ENCODE assay signal across 9 cellular contexts in the genomic region with DNA sequence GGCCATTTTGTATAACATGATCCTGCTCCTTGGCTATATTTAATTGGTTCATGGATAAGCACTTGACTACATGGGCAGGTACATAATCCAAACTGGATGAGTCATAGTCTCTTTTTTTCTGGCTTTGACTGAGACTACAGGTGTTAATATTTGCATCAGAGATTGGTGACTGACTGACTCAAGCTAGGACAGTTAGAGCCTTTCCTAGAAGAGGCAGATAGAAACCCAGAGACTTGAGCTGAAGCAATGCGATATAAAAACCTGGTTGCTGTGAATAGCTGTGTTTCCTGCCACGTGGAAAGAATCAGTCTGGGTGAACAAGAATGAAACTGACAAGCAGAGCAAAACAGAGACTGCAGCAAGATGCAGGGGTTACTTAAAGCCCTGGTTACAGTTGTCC.
DNase-seq lines count a peak whose midpoint lies in the region; ATAC-seq, FAIRE-seq and TF ChIP-seq lines count a peak whose summit lies in the region.
"Had no signal": no experiment of that assay in that cellular context is flagged by ENCODE, and none has a peak within 500 bp of the region (broad histone marks: within the 10 kb centered on the region; RNA-seq: fewer than 3 reads in every experiment).

No MANE protein-coding gene starts in this region.

- H3K9me3 Mint-ChIP-seq in stimulated activated naive B cell treated with anti-CD40 and anti-IgM and Interleukin-4, amounts not matched to agents 10 μg/mL and 1 μg/mL and 100 μg/mL, for 72 hours = peaks cover 1 to 6% of the 10 kb centered on the region in 2 donors

- no peak for TF ChIP-seq CTCF in SK-N-SH (IDR thresholded peaks at IDR 0.05)
- TF ChIP-seq CTCF in kidney (IDR thresholded peaks at IDR 0.05; ENCODE audit: borderline replicate concordance, extremely low read depth, insufficient read depth) = no peak
- TF ChIP-seq CTCF in ovary (IDR thresholded peaks at IDR 0.05) = no peak

- TF ChIP-seq EP300 in SK-N-SH (IDR thresholded peaks at IDR 0.05; ENCODE audit: borderline replicate concordance in 1 of 2, low read depth in 1 of 2, low read length in 1 of 2) (no peak), ovary (IDR thresholded peaks at IDR 0.05) (no peak)

- peak; percentile 91 for ATAC-seq in HG02840 (IDR thresholded peaks at IDR 0.05; ENCODE audit: low FRiP score, unreplicated experiment)
- ATAC-seq in stimulated activated naive B cell treated with anti-CD40 and anti-IgM and Interleukin-4, amounts not matched to agents 10 μg/mL and 1 μg/mL and 100 μg/mL, for 72 hours (replicated peaks) = peak; percentile 65 to 90

- H3K27me3 ChIP-seq in SK-N-SH (ENCODE audit: insufficient read depth) = no peaks in the 10 kb centered on the region
- H3K27me3 ChIP-seq in ovary = no peaks in the 10 kb centered on the region

- no peaks in the 10 kb centered on the region; a peak in 1 of 4 replicates for H3K4me1 ChIP-seq in SK-N-SH (ENCODE audit: control insufficient read depth in 1 of 2, insufficient read depth in 2 of 2, low read depth in 1 of 2, low read length in 1 of 2)
- no peaks in the 10 kb centered on the region for H3K4me1 ChIP-seq in kidney (ENCODE audit: control insufficient read depth in 1 of 2, insufficient read depth in 1 of 2, low read depth in 1 of 2, low read length in 2 of 2)
- no peaks in the 10 kb centered on the region for H3K4me1 ChIP-seq in ovary (ENCODE audit: insufficient read depth)

- no peak for TF ChIP-seq RAD21 in SK-N-SH (IDR thresholded peaks at IDR 0.05; ENCODE audit: low read length)

- CTCF ChIA-PET in SK-N-SH (lab: Yijun Ruan, JAX) = interaction anchor here (1.0 kb wide), 1 partner anchor 416 kb away, joined by 3 read pairs; no protein-coding TSS in a partner anchor

- H3K4me3 ChIP-seq in SK-N-SH (ENCODE audit: low read depth in 2 of 2, low read length in 1 of 2) (no peak overlapping the region), kidney (ENCODE audit: low read length in 2 of 2) (no peak overlapping the region), ovary (no peak overlapping the region)

- H2AFZ ChIP-seq in SK-N-SH (ENCODE audit: low read depth) = no peak overlapping the region

- POLR2A ChIA-PET in SK-N-SH (lab: Yijun Ruan, JAX) = no interaction called here

- no peaks in the 10 kb centered on the region for H3K9me2 ChIP-seq in SK-N-SH

- H4K20me1 ChIP-seq in SK-N-SH (ENCODE audit: insufficient read depth) = no peaks in the 10 kb centered on the region

- 50% methylated on average over 2 of the region's 2 CpGs for WGBS in SK-N-SH (ENCODE audit: low lambda C conversion rate)
- 54 to 56% (median 55%) methylated on average over 2 of the region's 2 CpGs for WGBS in ovary, 3 donors

- H3F3A ChIP-seq in SK-N-SH (replicated peaks; ENCODE audit: insufficient read depth) = no peaks in the 10 kb centered on the region

- no peaks in the 10 kb centered on the region for H3K4me1 Mint-ChIP-seq in stimulated activated naive B cell treated with anti-CD40 and anti-IgM and Interleukin-4, amounts not matched to agents 10 μg/mL and 1 μg/mL and 100 μg/mL, for 72 hours

- H3K79me2 ChIP-seq in SK-N-SH (ENCODE audit: insufficient read depth) = no peaks in the 10 kb centered on the region

- H3K27ac ChIP-seq in SK-N-SH (ENCODE audit: low read depth in 2 of 2, low read length in 1 of 2) (peak overlapping the region in 1 of 2 experiments; percentile 85; a peak in 1 of 4 replicates), kidney (ENCODE audit: low read depth in 2 of 2, low read length in 2 of 2) (no peak overlapping the region), ovary (no peak overlapping the region)

- H3K36me3 ChIP-seq in SK-N-SH (replicated peaks in 1 of 2; ENCODE audit: control insufficient read depth in 1 of 2, insufficient read depth in 2 of 2, low read length in 1 of 2) (peaks cover 0 to 2% of the 10 kb centered on the region in 2 experiments), kidney (ENCODE audit: control insufficient read depth in 1 of 2, insufficient read depth in 2 of 2, low read length in 2 of 2) (no peaks in the 10 kb centered on the region), ovary (no peaks in the 10 kb centered on the region)

- H3K9ac ChIP-seq in SK-N-SH = no peak overlapping the region
- H3K9ac ChIP-seq in kidney (ENCODE audit: low read length in 2 of 2) = no peak overlapping the region

- H3K27ac Mint-ChIP-seq in stimulated activated naive B cell treated with anti-CD40 and anti-IgM and Interleukin-4, amounts not matched to agents 10 μg/mL and 1 μg/mL and 100 μg/mL, for 72 hours = no peak overlapping the region

- TF ChIP-seq POLR2A in ovary (IDR thresholded peaks at IDR 0.05) = no peak

- H3K27me3 Mint-ChIP-seq in stimulated activated naive B cell treated with anti-CD40 and anti-IgM and Interleukin-4, amounts not matched to agents 10 μg/mL and 1 μg/mL and 100 μg/mL, for 72 hours = no peaks in the 10 kb centered on the region

- intact Hi-C loops in kidney (cut with DNase I) (no loop called here), ovary (cut with DNase I) (no loop called here)

- H3K4me2 ChIP-seq in SK-N-SH = no peak overlapping the region

- no peak overlapping the region for H3K4me3 Mint-ChIP-seq in stimulated activated naive B cell treated with anti-CD40 and anti-IgM and Interleukin-4, amounts not matched to agents 10 μg/mL and 1 μg/mL and 100 μg/mL, for 72 hours

- H3K36me3 Mint-ChIP-seq in stimulated activated naive B cell treated with anti-CD40 and anti-IgM and Interleukin-4, amounts not matched to agents 10 μg/mL and 1 μg/mL and 100 μg/mL, for 72 hours = peaks cover 0 to 1% of the 10 kb centered on the region in 2 donors

- DNase-seq in stimulated activated CD4-positive, alpha-beta T cell treated with anti-CD3 and anti-CD28 coated beads, Interleukin-12 subunit alpha, Interleukin-12 subunit beta, amount 100 ng/mL, for 48 hours (ENCODE audit: low read depth in 2 of 3, low spot score in 1 of 3) = peak in 2 of 3 donors; percentile 20 to 43
- no peak for DNase-seq in stimulated activated CD4-positive, alpha-beta T cell treated with anti-CD3 and anti-CD28 coated beads, Interleukin-4, amount 100 ng/mL, for 4 hours
- no peak for DNase-seq in SK-N-SH
- DNase-seq in stimulated activated naive B cell treated with anti-CD40 and anti-IgM and Interleukin-4, amounts not matched to agents 10 μg/mL and 1 μg/mL and 100 μg/mL, for 72 hours = no peak
- DNase-seq in kidney = no peak
- no peak for DNase-seq in NCI-H774 (lab: John Stamatoyannopoulos, UW)
- no peak for DNase-seq in ovary
- DNase-seq: activated gamma-delta T cell treated with Interleukin-2 at 50 U/mL for 16 hours had no signal

- H3K9me3 ChIP-seq in SK-N-SH (no peaks in the 10 kb centered on the region; the same call in 1 of the 2 replicates), kidney (ENCODE audit: control insufficient read depth in 1 of 2, low read length in 2 of 2) (peaks cover 0 to under 1% of the 10 kb centered on the region in 2 donors), ovary (no peaks in the 10 kb centered on the region)

- no peak for FAIRE-seq in kidney (lab: Jason Lieb, UNC)

TF ChIP-seq in SK-N-SH, 30 proteins besides CTCF, POLR2A, EP300 and RAD21:
- TF ChIP-seq FOXJ3 (CRISPR knock-in tag; IDR thresholded peaks at IDR 0.05) (no peak), PBX3 (IDR thresholded peaks at IDR 0.05) (peak; percentile 50), TCF12 (IDR thresholded peaks at IDR 0.05) (peak; percentile 66; the same call in 1 of the 2 replicates)

Comparison
In these comparisons a context has a peak if more than half of its experiments do, and no peak if none do; other contexts are left out.
1. DNase-seq: peak in stimulated activated CD4-positive, alpha-beta T cell treated with anti-CD3 and anti-CD28 coated beads, Interleukin-12 subunit alpha, Interleukin-12 subunit beta, amount 100 ng/mL, for 48 hours (2 of 3); none in stimulated activated CD4-positive, alpha-beta T cell treated with anti-CD3 and anti-CD28 coated beads, Interleukin-4, amount 100 ng/mL, for 4 hours (0 of 2), SK-N-SH (single experiment), stimulated activated naive B cell treated with anti-CD40 and anti-IgM and Interleukin-4, amounts not matched to agents 10 μg/mL and 1 μg/mL and 100 μg/mL, for 72 hours (single experiment), kidney (single experiment), NCI-H774 (single experiment) and ovary (0 of 5).